8 cellular contexts compared by ENCODE assay signal in genomic region chr3:20041197-20041780, GRCh38. TPM values are rescaled to one million over a fixed set of nuclear protein-coding genes. Genes with fewer than 3 reads are reported as not detected.
DNase-seq lines count a peak whose midpoint lies in the region; ATAC-seq and TF ChIP-seq lines count a peak whose summit lies in the region.

No MANE protein-coding gene starts in this region.

- peaks cover 28 to 66% (median 54%) of the 10 kb centered on the region in 4 donors for H3K4me1 Mint-ChIP-seq in CD4-positive, CD25-positive, alpha-beta regulatory T cell
- H3K4me1 Mint-ChIP-seq in naive thymus-derived CD8-positive, alpha-beta T cell, result peaks cover 37 to 63% (median 60%) of the 10 kb centered on the region in 4 donors

- H3K4me3 ChIP-seq in CD4-positive, CD25-positive, alpha-beta regulatory T cell (ENCODE audit: low read depth, low read length), result peak overlapping the region; percentile 80
- H3K4me3 ChIP-seq in PC-9, result peak overlapping the region; percentile 62
- H3K4me3 ChIP-seq in fibroblast of lung (replicated peaks in 1 of 4; ENCODE audit: control extremely low read depth in 1 of 4, insufficient read depth in 1 of 4, low read depth in 3 of 4, low read length in 4 of 4), result peak overlapping the region; percentile 75 to 89 (median 82)

- peak overlapping the region; percentile 99 to 100 (median 100) for H3K4me3 Mint-ChIP-seq in CD4-positive, CD25-positive, alpha-beta regulatory T cell
- peak overlapping the region; percentile 96 to 100 (median 97) for H3K4me3 Mint-ChIP-seq in naive thymus-derived CD8-positive, alpha-beta T cell

- H2AFZ ChIP-seq in PC-9 (peak overlapping the region; percentile 89; the same call in 1 of the 2 replicates), fibroblast of lung (ENCODE audit: low read length) (peak overlapping the region; percentile 83)

- intact Hi-C loops in PC-9 (cut with micrococcal nuclease; ENCODE audit: unreplicated experiment), result loop anchor here (1.0 to 5.0 kb wide), 5 partner anchors 13 to 152 kb away; partner anchors contain the start of genes RAB5A and SGO1

- H4K20me1 ChIP-seq in PC-9 (ENCODE audit: insufficient read depth) (no peaks in the 10 kb centered on the region; the same call in 1 of the 2 replicates), fibroblast of lung (ENCODE audit: control insufficient read depth, extremely low read depth, insufficient read depth, low read length) (no peaks in the 10 kb centered on the region)

- H3K4me2 ChIP-seq in PC-9 (peak overlapping the region; percentile 98), fibroblast of lung (ENCODE audit: extremely low read depth, insufficient read depth, low read length) (peak overlapping the region; percentile 92)

- no peak overlapping the region for H3K9ac ChIP-seq in fibroblast of lung (ENCODE audit: insufficient read depth, low read length)

- H3K9me3 ChIP-seq in CD4-positive, CD25-positive, alpha-beta regulatory T cell (ENCODE audit: control insufficient read depth in 2 of 2, low read length in 2 of 2), result no peaks in the 10 kb centered on the region
- H3K9me3 ChIP-seq in PC-9 (ENCODE audit: insufficient read depth, low read depth), result no peaks in the 10 kb centered on the region
- no peaks in the 10 kb centered on the region for H3K9me3 ChIP-seq in fibroblast of lung (ENCODE audit: control insufficient read depth, insufficient read depth, low read depth, low read length)

- H3K27ac ChIP-seq in CD4-positive, CD25-positive, alpha-beta regulatory T cell (ENCODE audit: insufficient read depth, low read length, poor library complexity, severe bottlenecking), result peak overlapping the region; percentile 93
- H3K27ac ChIP-seq in PC-9 (no peak overlapping the region), fibroblast of lung (ENCODE audit: insufficient read depth, low read length) (peak overlapping the region; percentile 53)

- peaks cover 9% of the 10 kb centered on the region for H3K27me3 Mint-ChIP-seq in CD4-positive, CD25-positive, alpha-beta regulatory T cell
- H3K27me3 Mint-ChIP-seq in naive thymus-derived CD8-positive, alpha-beta T cell, result no peaks in the 10 kb centered on the region

- CTCF ChIA-PET in PC-9 (lab: Charles Lee), result interaction anchor here (0.7 kb wide), 1 partner anchor 176 kb away, joined by 11 read pairs; no protein-coding TSS in a partner anchor

- no peaks in the 10 kb centered on the region for H3K9me2 ChIP-seq in PC-9 (ENCODE audit: insufficient read depth)

- H3K27ac Mint-ChIP-seq in CD4-positive, CD25-positive, alpha-beta regulatory T cell, result peak overlapping the region; percentile 80 to 99 (median 98)
- peak overlapping the region; percentile 93 to 98 (median 95) for H3K27ac Mint-ChIP-seq in naive thymus-derived CD8-positive, alpha-beta T cell

- peaks cover 13% of the 10 kb centered on the region; the same call in 1 of the 2 replicates for H3F3A ChIP-seq in PC-9 (ENCODE audit: insufficient read depth, low read depth)

- peak; percentile 37 to 39 for ATAC-seq in CD4-positive, CD25-positive, alpha-beta regulatory T cell (ENCODE audit: low read depth in 2 of 2)
- peak; percentile 40 for ATAC-seq in GM19452 (IDR thresholded peaks at IDR 0.05; ENCODE audit: unreplicated experiment)
- peak; percentile 33 for ATAC-seq in HG03565 (IDR thresholded peaks at IDR 0.05; ENCODE audit: unreplicated experiment)
- peak; percentile 30 to 39 for ATAC-seq in naive thymus-derived CD8-positive, alpha-beta T cell

- no peaks in the 10 kb centered on the region for H3K27me3 ChIP-seq in CD4-positive, CD25-positive, alpha-beta regulatory T cell (ENCODE audit: control insufficient read depth, insufficient read depth, low read length)
- H3K27me3 ChIP-seq in PC-9 (ENCODE audit: insufficient read depth, low read depth) (no peaks in the 10 kb centered on the region), fibroblast of lung (ENCODE audit: control insufficient read depth, insufficient read depth, low read length) (no peaks in the 10 kb centered on the region)

- H3K9me3 Mint-ChIP-seq in CD4-positive, CD25-positive, alpha-beta regulatory T cell, result peaks cover 0 to 1% (median 0%) of the 10 kb centered on the region in 7 donors
- H3K9me3 Mint-ChIP-seq in naive thymus-derived CD8-positive, alpha-beta T cell, result no peaks in the 10 kb centered on the region

- POLR2A ChIA-PET in PC-9 (lab: Charles Lee; ENCODE audit: unreplicated experiment), result no interaction called here
- POLR2A ChIA-PET in naive thymus-derived CD8-positive, alpha-beta T cell (lab: Charles Lee), result interaction anchor here (0.6 to 3.2 kb wide), 6 partner anchors 56 to 151 kb away, joined by 3 to 28 read pairs (median 4); partner anchors contain the start of genes RAB5A and SGO1

- H3K36me3 Mint-ChIP-seq in CD4-positive, CD25-positive, alpha-beta regulatory T cell, result no peaks in the 10 kb centered on the region
- no peaks in the 10 kb centered on the region for H3K36me3 Mint-ChIP-seq in naive thymus-derived CD8-positive, alpha-beta T cell

- no peak for TF ChIP-seq CTCF in PC-9 (conservative IDR thresholded peaks at IDR 0.05)
- TF ChIP-seq CTCF in fibroblast of lung (conservative IDR thresholded peaks at IDR 0.05 in 1 of 2, IDR thresholded peaks at IDR 0.05 in 1 of 2; ENCODE audit: low read depth in 1 of 2, low read length in 2 of 2), result no peak

- no TSS peak for BruUV-seq in PC-9 (replicated peaks; lab: Mats Ljungman, UMichigan)

- no peaks in the 10 kb centered on the region for H3K36me3 ChIP-seq in CD4-positive, CD25-positive, alpha-beta regulatory T cell (ENCODE audit: control insufficient read depth, insufficient read depth, low read length)
- no peaks in the 10 kb centered on the region for H3K36me3 ChIP-seq in PC-9 (ENCODE audit: low read depth)
- H3K36me3 ChIP-seq in fibroblast of lung (ENCODE audit: control insufficient read depth, insufficient read depth, low read length), result no peaks in the 10 kb centered on the region

- peak; percentile 67 to 85 (median 74) for DNase-seq in CD4-positive, CD25-positive, alpha-beta regulatory T cell
- DNase-seq in PC-9 (peak in 1 of 2 experiments; percentile 62), fibroblast of lung (ENCODE audit: low read depth in 2 of 2) (peak; percentile 71 to 75)
- DNase-seq in activated T-helper 1 cell treated with anti-CD3 and anti-CD28 coated beads, Interleukin-2, amount 50 U/mL, for 16 hours (ENCODE audit: low read depth in 1 of 2, low spot score in 1 of 2), result peak; percentile 46 to 51
- DNase-seq in naive thymus-derived CD8-positive, alpha-beta T cell, result peak; percentile 50 to 79 (median 67)
- DNase-seq in stimulated activated naive CD4-positive, alpha-beta T cell (lab: John Stamatoyannopoulos, UW), result peak; percentile 54 to 84 (median 66)

- peaks cover 63% of the 10 kb centered on the region for H3K4me1 ChIP-seq in CD4-positive, CD25-positive, alpha-beta regulatory T cell (ENCODE audit: control insufficient read depth, insufficient read depth, low read length, poor library complexity, severe bottlenecking)
- H3K4me1 ChIP-seq in PC-9 (replicated peaks; ENCODE audit: insufficient read depth), result peaks cover 27% of the 10 kb centered on the region
- H3K4me1 ChIP-seq in fibroblast of lung (ENCODE audit: control insufficient read depth, extremely low read depth, insufficient read depth, low read length), result peaks cover 7% of the 10 kb centered on the region

- H3K79me2 ChIP-seq in PC-9 (ENCODE audit: low read depth) (no peaks in the 10 kb centered on the region), fibroblast of lung (ENCODE audit: control insufficient read depth, insufficient read depth, low read length) (no peaks in the 10 kb centered on the region)

RNA-seq across cellular contexts. Expression of gene KAT2B, which starts 1.0 kb away (rescaled TPM):
- total RNA-seq in CD4-positive, CD25-positive, alpha-beta regulatory T cell, result 185 TPM
- 10 to 100 TPM in 1 of 4 donors, 1 to 10 TPM in 3; 5.7 to 11.0 (median 7.9) TPM for polyA plus RNA-seq in CD4-positive, CD25-positive, alpha-beta regulatory T cell
- total RNA-seq in PC-9 (2021) (2.5 and 3.2 TPM in 2 replicates), fibroblast of lung (7.7 and 14.7 TPM in 2 replicates)
- polyA plus RNA-seq in fibroblast of lung, result 9.1 and 11.2 TPM in 2 replicates
- 5.8 and 7.9 TPM in 2 replicates for polyA plus RNA-seq in fibroblast of lung (2012)
- polyA minus RNA-seq in fibroblast of lung (ENCODE audit: low replicate concordance), result 2.2 and 3.3 TPM in 2 replicates
- 10 to 100 TPM; 52.0 to 60.2 TPM for total RNA-seq in naive thymus-derived CD8-positive, alpha-beta T cell
- polyA plus RNA-seq in naive thymus-derived CD8-positive, alpha-beta T cell, result 1 to 10 TPM; 2.9 to 5.9 (median 2.9) TPM

RNA-seq across cellular contexts. Expression of gene PP2D1, which starts 29.2 kb away (rescaled TPM):
- not detected for total RNA-seq in CD4-positive, CD25-positive, alpha-beta regulatory T cell
- polyA plus RNA-seq in CD4-positive, CD25-positive, alpha-beta regulatory T cell, result 1 to 10 TPM in 1 of 4 donors, under 1 TPM in 3; 0.16 to 1.2 (median 0.21) TPM
- total RNA-seq in PC-9 (2021) (not detected in 2 replicates), fibroblast of lung (not detected in 2 replicates)
- polyA plus RNA-seq in fibroblast of lung, result not detected in 2 replicates
- 0.12 and 0.13 TPM in 2 replicates for polyA plus RNA-seq in fibroblast of lung (2012)
- not detected in 2 replicates for polyA minus RNA-seq in fibroblast of lung (ENCODE audit: low replicate concordance)
- total RNA-seq in naive thymus-derived CD8-positive, alpha-beta T cell, result not detected
- under 1 TPM; 0.33 to 0.98 (median 0.34) TPM for polyA plus RNA-seq in naive thymus-derived CD8-positive, alpha-beta T cell
